Comparison of ENCODE assay signal across 16 cellular contexts in the genomic region with DNA sequence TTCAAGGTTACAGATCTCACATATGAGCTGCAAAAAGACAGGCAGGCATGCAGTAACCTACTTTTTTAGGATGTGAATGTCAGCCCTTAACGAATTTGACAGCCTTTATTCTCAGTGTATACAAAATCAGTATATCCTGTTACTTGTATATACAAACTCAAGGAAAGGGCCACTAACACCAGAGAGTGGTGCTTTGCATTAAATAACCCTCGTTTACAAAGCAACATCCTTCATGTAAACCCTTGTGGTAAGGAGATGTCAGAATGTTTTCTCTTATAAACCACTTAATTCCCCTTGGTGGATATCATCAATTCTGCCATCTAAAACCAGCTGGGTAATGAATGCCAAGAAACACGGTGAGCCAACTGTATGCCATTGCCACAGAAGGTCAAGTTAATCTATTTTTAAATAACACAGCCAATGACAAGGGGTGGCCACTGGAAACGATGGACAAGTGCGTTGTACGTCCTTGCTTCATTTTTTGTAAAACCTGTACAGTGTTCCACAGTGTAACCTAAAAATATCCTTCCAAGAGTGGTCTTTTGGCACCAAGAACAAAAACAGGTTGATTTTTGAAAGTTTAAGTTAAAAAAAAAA. TPM values are rescaled to one million over a fixed set of nuclear protein-coding genes. Genes with fewer than 3 reads are reported as not detected.
DNase-seq lines count a peak whose midpoint lies in the region; ATAC-seq and TF ChIP-seq lines count a peak whose summit lies in the region.
"Had no signal": no experiment of that assay in that cellular context is flagged by ENCODE, and none has a peak within 500 bp of the region (broad histone marks: within the 10 kb centered on the region; RNA-seq: fewer than 3 reads in every experiment).

No MANE protein-coding gene starts in this region.

- H3K36me3 ChIP-seq in adrenal gland (replicated peaks in 1 of 2): no peaks in the 10 kb centered on the region
- no peaks in the 10 kb centered on the region for H3K36me3 ChIP-seq in skeletal muscle tissue (ENCODE audit: control insufficient read depth in 3 of 3, insufficient read depth in 3 of 3, low read length in 3 of 3)
- H3K36me3 ChIP-seq: BE2C had no signal

- H3K9ac ChIP-seq in skeletal muscle tissue (ENCODE audit: low read depth in 1 of 3, low read length in 3 of 3): no peak overlapping the region

- H3K36me3 Mint-ChIP-seq in T-helper 17 cell (ENCODE audit: low read depth): no peaks in the 10 kb centered on the region
- H3K36me3 Mint-ChIP-seq: CD14-positive monocyte; CD8-positive, alpha-beta T cell had no signal

- H3K4me1 Mint-ChIP-seq in T-helper 17 cell: no peaks in the 10 kb centered on the region
- H3K4me1 Mint-ChIP-seq: CD14-positive monocyte, IgD-negative memory B cell had no signal

- peak in 1 of 2 donors; percentile 35 for ATAC-seq in right cardiac atrium
- ATAC-seq in T-helper 17 cell: no peak
- ATAC-seq: A549; CD8-positive, alpha-beta T cell; HCT116 had no signal

- peak overlapping the region in 2 of 5 donors; percentile 6 to 11 for H3K27ac ChIP-seq in adrenal gland
- H3K27ac ChIP-seq in right cardiac atrium (ENCODE audit: low read length): peak overlapping the region; percentile 42
- H3K27ac ChIP-seq in skeletal muscle tissue (ENCODE audit: low read depth, low read length): no peak overlapping the region
- H3K27ac ChIP-seq: A549 had no signal

- H3K27me3 Mint-ChIP-seq in T-helper 17 cell: peaks cover 20% of the 10 kb centered on the region

- H3K4me3 Mint-ChIP-seq in T-helper 17 cell: no peak overlapping the region
- H3K4me3 Mint-ChIP-seq: CD14-positive monocyte; CD8-positive, alpha-beta T cell; IgD-negative memory B cell had no signal

- WGBS in adrenal gland, 4 donors: 44 to 56% (median 48%) methylated on average over 6 of the region's 6 CpGs
- 60% methylated on average over 6 of the region's 6 CpGs for WGBS in right cardiac atrium

- DNase-seq in adrenal gland: peak in 6 of 7 donors; percentile 27 to 71 (median 34)
- DNase-seq in fibroblast of peridontal ligament (ENCODE audit: extremely low read depth): peak; percentile 74
- no peak for DNase-seq in right cardiac atrium
- DNase-seq in NCI-H345 (lab: John Stamatoyannopoulos, UW): no peak
- DNase-seq in DMS153 (lab: John Stamatoyannopoulos, UW): no peak
- DNase-seq in T-helper 17 cell: no peak
- DNase-seq: BE2C; CD8-positive, alpha-beta T cell; COR-L47; DND-41; GDM1 had no signal

- no peak for TF ChIP-seq POLR2A in adrenal gland (IDR thresholded peaks at IDR 0.05)

- intact Hi-C loops in adrenal gland (cut with DNase I) (loop anchor here (10.0 kb wide), 2 partner anchors 56 to 76 kb away; no protein-coding TSS in a partner anchor), right cardiac atrium (cut with DNase I) (loop anchor here in 3 of 4 donors (10.0 kb wide), 6 partner anchors 66 to 246 kb away; no protein-coding TSS in a partner anchor)

- H3K27me3 ChIP-seq in adrenal gland (no peaks in the 10 kb centered on the region), right cardiac atrium (ENCODE audit: control insufficient read depth, insufficient read depth) (no peaks in the 10 kb centered on the region), skeletal muscle tissue (ENCODE audit: control insufficient read depth in 3 of 3, insufficient read depth in 3 of 3, low read length in 3 of 3) (no peaks in the 10 kb centered on the region)
- H3K27me3 ChIP-seq: BE2C had no signal

- H3K4me3 ChIP-seq in adrenal gland (no peak overlapping the region), right cardiac atrium (ENCODE audit: low read length) (no peak overlapping the region), skeletal muscle tissue (ENCODE audit: low read length in 3 of 3) (peak overlapping the region in 2 of 3 donors; percentile 15 to 16)
- H3K4me3 ChIP-seq: A549 had no signal

- H3K9me3 ChIP-seq in adrenal gland (replicated peaks in 1 of 3) (no peaks in the 10 kb centered on the region), right cardiac atrium (ENCODE audit: control insufficient read depth, low read length) (no peaks in the 10 kb centered on the region), skeletal muscle tissue (ENCODE audit: control insufficient read depth in 3 of 3, low read length in 3 of 3) (no peaks in the 10 kb centered on the region), T-helper 17 cell (ENCODE audit: control insufficient read depth, low read length, poor library complexity, severe bottlenecking) (no peaks in the 10 kb centered on the region)
- H3K9me3 ChIP-seq: A549, BE2C had no signal

- H3K4me1 ChIP-seq in adrenal gland (replicated peaks in 1 of 2) (peaks cover 10 to 29% of the 10 kb centered on the region in 2 donors), right cardiac atrium (ENCODE audit: control insufficient read depth, insufficient read depth, low read length) (peaks cover 20% of the 10 kb centered on the region), skeletal muscle tissue (ENCODE audit: control insufficient read depth in 3 of 3, insufficient read depth in 3 of 3, low read length in 3 of 3) (peaks cover 18 to 27% (median 18%) of the 10 kb centered on the region in 3 donors)
- H3K4me1 ChIP-seq: BE2C had no signal

- no peak for TF ChIP-seq CTCF in adrenal gland (IDR thresholded peaks at IDR 0.05)

- H3K27ac Mint-ChIP-seq in T-helper 17 cell: no peak overlapping the region
- H3K27ac Mint-ChIP-seq: CD14-positive monocyte; CD8-positive, alpha-beta T cell had no signal

RNA-seq across cellular contexts. Expression of gene MAGI1, which starts 7.5 kb away (rescaled TPM):
- total RNA-seq in adrenal gland (10 to 100 TPM in 7 of 8 donors, 1 to 10 TPM in 1; 9.5 to 31.6 (median 20.9) TPM), right cardiac atrium (10 to 100 TPM; 32.7 to 38.3 (median 34.4) TPM), skeletal muscle tissue (23.5 TPM), T-helper 17 cell (not detected)
- polyA plus RNA-seq in adrenal gland (10 to 100 TPM in 1 of 3 donors, 1 to 10 TPM in 2; 4.8 to 13.7 (median 7.9) TPM), right cardiac atrium (15.8 TPM)
- total RNA-seq: CD8-positive, alpha-beta T cell had no signal
- polyA plus RNA-seq: CD14-positive monocyte had no signal

Comparison
In these comparisons a context has a peak if more than half of its experiments do, and no peak if none do; other contexts are left out.
1. DNase-seq: peak in adrenal gland (6 of 7) and fibroblast of peridontal ligament (single experiment); none in right cardiac atrium (0 of 3), NCI-H345 (single experiment), DMS153 (single experiment) and T-helper 17 cell (0 of 3).
2. H3K4me3 ChIP-seq: peak in skeletal muscle tissue (2 of 3); none in adrenal gland (0 of 4) and right cardiac atrium (single experiment).
3. RNA of gene MAGI1, which starts 7.5 kb away (total RNA-seq): 32.7 to 38.3 TPM in right cardiac atrium, 23.5 TPM in skeletal muscle tissue (single experiment) and 9.5 to 31.6 TPM in adrenal gland; not detected in T-helper 17 cell; every median in the first group is over 4 times any median in the second.